Comparison of ENCODE assay signal across 8 cellular contexts in the genomic region with DNA sequence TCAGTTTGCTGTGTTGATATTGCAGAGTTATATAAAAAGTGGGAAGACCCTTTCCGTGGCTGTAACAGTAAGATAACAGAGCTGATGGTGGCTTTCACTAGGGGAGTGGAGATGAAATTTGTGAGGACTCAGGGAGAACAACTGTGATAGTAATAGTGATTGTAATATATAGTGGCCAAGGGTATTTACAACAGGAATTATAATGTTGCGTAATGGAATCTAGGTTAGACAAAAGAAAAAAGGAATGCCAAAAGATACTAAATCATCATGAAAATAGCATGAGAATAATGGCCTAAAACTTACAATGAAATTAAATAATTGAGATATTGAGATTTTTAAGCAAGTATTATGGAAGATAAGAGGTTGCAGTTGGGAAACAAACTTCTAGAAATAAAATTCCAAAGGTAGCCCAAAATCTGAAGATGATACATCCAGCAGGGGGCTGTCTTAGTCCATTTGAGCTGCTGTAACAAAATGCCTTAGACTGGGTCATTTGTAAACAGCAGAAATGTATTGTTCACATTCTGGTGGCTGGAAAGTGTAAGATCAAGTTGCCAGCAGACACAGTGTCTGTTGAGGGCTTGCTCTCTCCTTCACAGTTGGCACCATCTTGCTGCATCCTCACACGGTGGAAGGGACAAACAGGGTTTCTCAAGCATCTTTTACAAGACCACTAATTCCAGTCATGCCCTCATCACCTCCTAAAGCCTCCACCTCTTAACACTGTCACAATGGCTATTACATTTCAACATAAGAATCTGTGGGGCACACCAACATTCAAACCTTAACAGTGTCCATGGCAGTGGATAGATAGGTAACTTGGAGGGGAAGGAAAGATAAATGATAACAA.
DNase-seq lines count a peak whose midpoint lies in the region; ATAC-seq and TF ChIP-seq lines count a peak whose summit lies in the region.

No MANE protein-coding gene starts in this region.

- no peak for ATAC-seq in left ventricle myocardium superior
- peak; percentile 50 for ATAC-seq in HG02973 (IDR thresholded peaks at IDR 0.05; ENCODE audit: unreplicated experiment)

- intact Hi-C loops in left ventricle myocardium superior (cut with micrococcal nuclease): no loop called here
- intact Hi-C loops in esophagus squamous epithelium (cut with DNase I): no loop called here

- H3K4me3 ChIP-seq in cardiac muscle cell (no peak overlapping the region), esophagus squamous epithelium (no peak overlapping the region)
- H3K4me3 ChIP-seq in effector memory CD4-positive, alpha-beta T cell (ENCODE audit: insufficient read depth, low read depth, low read length, poor library complexity, severe bottlenecking): no peak overlapping the region

- DNase-seq in cardiac muscle cell (ENCODE audit: low read depth in 1 of 2, low spot score in 1 of 2) (peak; percentile 2 to 29), left ventricle myocardium superior (no peak), NCI-H446 treated with DMSO at 0.1 percent for 48 hours (lab: John Stamatoyannopoulos, UW) (peak; percentile 51), esophagus squamous epithelium (lab: John Stamatoyannopoulos, UW) (no peak), NCI-H510A (lab: John Stamatoyannopoulos, UW) (no peak), LoVo (ENCODE audit: low spot score) (no peak)
- no peak for DNase-seq in effector memory CD4-positive, alpha-beta T cell

- peaks cover 6% of the 10 kb centered on the region for H3K4me1 ChIP-seq in cardiac muscle cell (ENCODE audit: low read depth)
- H3K4me1 ChIP-seq in esophagus squamous epithelium: no peaks in the 10 kb centered on the region
- H3K4me1 ChIP-seq in effector memory CD4-positive, alpha-beta T cell (ENCODE audit: control insufficient read depth, insufficient read depth, low read length, poor library complexity, severe bottlenecking): no peaks in the 10 kb centered on the region

- H3K27me3 ChIP-seq in cardiac muscle cell (no peaks in the 10 kb centered on the region), esophagus squamous epithelium (no peaks in the 10 kb centered on the region)
- no peaks in the 10 kb centered on the region for H3K27me3 ChIP-seq in effector memory CD4-positive, alpha-beta T cell (replicated peaks; ENCODE audit: control insufficient read depth, insufficient read depth, low read length, poor library complexity, severe bottlenecking)

- 69 to 79% methylated on average over 3 of the region's 3 CpGs for WGBS in esophagus squamous epithelium, 2 donors

- TF ChIP-seq CTCF in cardiac muscle cell (IDR thresholded peaks at IDR 0.05; ENCODE audit: low read depth, low read length) (no peak), esophagus squamous epithelium (IDR thresholded peaks at IDR 0.05) (peak; percentile 22 to 62 (median 38))

- no peak overlapping the region for H3K27ac ChIP-seq in cardiac muscle cell
- H3K27ac ChIP-seq in esophagus squamous epithelium: no peak overlapping the region
- H3K27ac ChIP-seq in effector memory CD4-positive, alpha-beta T cell (ENCODE audit: insufficient read depth, low read length, poor library complexity, severe bottlenecking): no peak overlapping the region

- H3K9me3 ChIP-seq in cardiac muscle cell (ENCODE audit: low read depth) (no peaks in the 10 kb centered on the region), esophagus squamous epithelium (no peaks in the 10 kb centered on the region)
- H3K9me3 ChIP-seq in effector memory CD4-positive, alpha-beta T cell (ENCODE audit: control insufficient read depth, low read length): no peaks in the 10 kb centered on the region

- H3K36me3 ChIP-seq in cardiac muscle cell: no peaks in the 10 kb centered on the region
- H3K36me3 ChIP-seq in esophagus squamous epithelium: no peaks in the 10 kb centered on the region
- no peaks in the 10 kb centered on the region for H3K36me3 ChIP-seq in effector memory CD4-positive, alpha-beta T cell (ENCODE audit: control insufficient read depth, insufficient read depth, low read length)

- no peak for TF ChIP-seq POLR2A in esophagus squamous epithelium (IDR thresholded peaks at IDR 0.05)

Comparison
In these comparisons a context has a peak if more than half of its experiments do, and no peak if none do; other contexts are left out.
1. DNase-seq: peak in cardiac muscle cell (2 of 2) and NCI-H446 treated with DMSO at 0.1 percent for 48 hours (single experiment); none in left ventricle myocardium superior (single experiment), esophagus squamous epithelium (single experiment), NCI-H510A (single experiment), LoVo (single experiment) and effector memory CD4-positive, alpha-beta T cell (0 of 3).